Comparison of ENCODE assay signal across 16 cellular contexts in the genomic region with DNA sequence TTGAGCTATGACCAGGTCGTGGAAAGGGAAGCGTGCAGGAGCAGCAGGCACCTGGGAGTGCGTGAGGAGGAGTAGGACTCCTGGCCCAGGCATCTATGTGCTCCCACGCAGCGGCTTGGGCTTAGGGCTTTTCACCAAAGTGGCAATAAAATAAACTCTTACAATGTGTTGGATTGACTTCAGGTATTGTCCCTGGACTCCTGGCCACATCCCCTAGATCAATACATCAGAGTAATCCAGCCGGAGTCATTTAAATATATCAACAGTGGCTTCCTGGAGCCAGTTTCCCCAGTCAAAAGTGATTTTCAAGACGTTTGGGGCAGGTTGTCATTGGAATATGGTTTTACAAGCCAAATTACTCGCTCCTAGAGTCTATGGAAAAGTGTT.
A peak's percentile ranks its signal among the peaks of the same experiment; 100 is the strongest.
DNase-seq lines count a peak whose midpoint lies in the region; ATAC-seq and TF ChIP-seq lines count a peak whose summit lies in the region.
"Had no signal": no experiment of that assay in that cellular context is flagged by ENCODE, and none has a peak within 500 bp of the region (broad histone marks: within the 10 kb centered on the region; RNA-seq: fewer than 3 reads in every experiment).

No MANE protein-coding gene starts in this region.

- 20% methylated on average over 8 of the region's 8 CpGs for WGBS in mammary epithelial cell (ENCODE audit: low coverage, missing lambda C conversion rate)
- no CpG with 5 or more reads among the region's 8 CpGs for WGBS in neuronal stem cell (ENCODE audit: extremely low coverage in 2 of 2, insufficient read length in 2 of 2, insufficient replicate concordance in 1 of 2), 2 donors
- no CpG with 5 or more reads among the region's 8 CpGs for WGBS in trophoblast cell (ENCODE audit: extremely low coverage, insufficient coverage, insufficient read length)

- no peak overlapping the region for H2BK15ac ChIP-seq in neuronal stem cell (ENCODE audit: low read length)

- H2BK12ac ChIP-seq in neuronal stem cell (ENCODE audit: low read length), result peak overlapping the region; percentile 73
- no peak overlapping the region for H2BK12ac ChIP-seq in trophoblast cell (ENCODE audit: low read length)

- H3K79me2 ChIP-seq in mammary epithelial cell (ENCODE audit: insufficient read depth, low read length) (no peaks in the 10 kb centered on the region), trophoblast cell (ENCODE audit: control insufficient read depth, insufficient read depth, low read length, poor library complexity) (no peaks in the 10 kb centered on the region)

- H3K18ac ChIP-seq in neuronal stem cell (ENCODE audit: low read length) (peak overlapping the region; percentile 64), trophoblast cell (ENCODE audit: low read length) (no peak overlapping the region)

- DNase-seq in mammary epithelial cell, result no peak
- no peak for DNase-seq in breast epithelium (ENCODE audit: low spot score in 2 of 2)
- no peak for DNase-seq in left colon
- DNase-seq in neuronal stem cell (ENCODE audit: low spot score), result no peak
- DNase-seq in trophoblast cell, result no peak
- DNase-seq in posterior vena cava (ENCODE audit: low spot score), result no peak
- DNase-seq: Caco-2; CD4-positive, CD25-positive, alpha-beta regulatory T cell; CD8-positive, alpha-beta T cell; DMS153; DND-41; H7; HCEC 1CT had no signal

- peaks cover 11% of the 10 kb centered on the region for H3K4me1 ChIP-seq in mammary epithelial cell (ENCODE audit: insufficient read depth, low read length)
- H3K4me1 ChIP-seq in breast epithelium, result no peaks in the 10 kb centered on the region
- H3K4me1 ChIP-seq in neuronal stem cell (ENCODE audit: control insufficient read depth in 2 of 2, insufficient read depth in 1 of 2, low read depth in 1 of 2, low read length in 2 of 2), result peaks cover 0 to 2% of the 10 kb centered on the region in 2 donors
- no peaks in the 10 kb centered on the region for H3K4me1 ChIP-seq in trophoblast cell (ENCODE audit: control insufficient read depth in 1 of 2, insufficient read depth in 2 of 2, low read length in 2 of 2)
- H3K4me1 ChIP-seq: BLaER1, Caco-2 had no signal

- ATAC-seq in left colon, result peak; percentile 59
- ATAC-seq: CD8-positive, alpha-beta T cell had no signal

- H3K27me3 ChIP-seq in mammary epithelial cell (ENCODE audit: insufficient read depth, low read length) (no peaks in the 10 kb centered on the region), breast epithelium (no peaks in the 10 kb centered on the region), neuronal stem cell (ENCODE audit: control insufficient read depth in 3 of 3, insufficient read depth in 3 of 3, low read depth in 1 of 3, low read length in 3 of 3) (no peaks in the 10 kb centered on the region), trophoblast cell (ENCODE audit: insufficient read depth, low read length) (no peaks in the 10 kb centered on the region)
- H3K27me3 ChIP-seq: BLaER1 had no signal

- H4K8ac ChIP-seq in neuronal stem cell (ENCODE audit: low read depth, low read length) (no peak overlapping the region), trophoblast cell (ENCODE audit: low read depth, low read length) (no peak overlapping the region)

- H3K79me1 ChIP-seq in neuronal stem cell (ENCODE audit: low read depth, low read length), result no peaks in the 10 kb centered on the region
- H3K79me1 ChIP-seq in trophoblast cell (ENCODE audit: low read length), result no peaks in the 10 kb centered on the region

- H2AFZ ChIP-seq in mammary epithelial cell (ENCODE audit: low read depth, low read length) (peak overlapping the region; percentile 79), neuronal stem cell (ENCODE audit: low read length) (no peak overlapping the region), trophoblast cell (ENCODE audit: insufficient read depth, low read length, poor library complexity) (no peak overlapping the region)

- no peaks in the 10 kb centered on the region for H4K20me1 ChIP-seq in mammary epithelial cell (ENCODE audit: insufficient read depth, low read length)
- H4K20me1 ChIP-seq: BLaER1 had no signal

- H3K4me3 ChIP-seq in mammary epithelial cell (replicated peaks in 1 of 3; ENCODE audit: insufficient read depth in 1 of 3, low read depth in 2 of 3, low read length in 3 of 3) (no peak overlapping the region), breast epithelium (no peak overlapping the region), neuronal stem cell (ENCODE audit: low read length in 2 of 2) (no peak overlapping the region), trophoblast cell (ENCODE audit: low read depth, low read length) (no peak overlapping the region)
- H3K4me3 ChIP-seq: BLaER1 had no signal

- H3K36me3 ChIP-seq in mammary epithelial cell (ENCODE audit: insufficient read depth, low read length) (no peaks in the 10 kb centered on the region), breast epithelium (no peaks in the 10 kb centered on the region), neuronal stem cell (replicated peaks in 1 of 2; ENCODE audit: control insufficient read depth in 2 of 2, insufficient read depth in 2 of 2, low read length in 2 of 2) (no peaks in the 10 kb centered on the region), trophoblast cell (ENCODE audit: control insufficient read depth in 1 of 2, insufficient read depth in 2 of 2, low read length in 2 of 2) (no peaks in the 10 kb centered on the region)
- H3K36me3 ChIP-seq: BLaER1 had no signal

- H3K9me3 ChIP-seq in mammary epithelial cell (replicated peaks; ENCODE audit: insufficient read depth, low read length), result no peaks in the 10 kb centered on the region
- H3K9me3 ChIP-seq in breast epithelium, result no peaks in the 10 kb centered on the region
- H3K9me3 ChIP-seq in neuronal stem cell (replicated peaks in 1 of 2; ENCODE audit: control insufficient read depth in 2 of 2, insufficient read depth in 1 of 2, low read depth in 1 of 2, low read length in 2 of 2), result peaks cover 0 to 2% of the 10 kb centered on the region in 2 donors
- H3K9me3 ChIP-seq in trophoblast cell (ENCODE audit: insufficient read depth, low read depth, low read length), result no peaks in the 10 kb centered on the region
- H3K9me3 ChIP-seq: BLaER1, Caco-2 had no signal

- CTCF ChIA-PET in mammary epithelial cell (lab: Charles Lee; ENCODE audit: low non-redundant PET), result no interaction called here

- H3K4me2 ChIP-seq in mammary epithelial cell (ENCODE audit: insufficient read depth, low read depth, low read length) (no peak overlapping the region), neuronal stem cell (ENCODE audit: insufficient read depth, low read length, poor library complexity, severe bottlenecking) (no peak overlapping the region), trophoblast cell (ENCODE audit: low read length) (no peak overlapping the region)
- H3K4me2 ChIP-seq: BLaER1 had no signal

- H4K91ac ChIP-seq in neuronal stem cell (ENCODE audit: low read depth, low read length, poor library complexity) (no peak overlapping the region), trophoblast cell (ENCODE audit: low read depth, low read length) (no peak overlapping the region)

- H3K9ac ChIP-seq in mammary epithelial cell (ENCODE audit: insufficient read depth, low read length) (no peak overlapping the region), neuronal stem cell (ENCODE audit: low read depth, low read length, poor library complexity) (no peak overlapping the region), trophoblast cell (ENCODE audit: low read length) (no peak overlapping the region)
- H3K9ac ChIP-seq: BLaER1 had no signal

- no peak overlapping the region for H2BK120ac ChIP-seq in neuronal stem cell (ENCODE audit: low read depth, low read length)
- no peak overlapping the region for H2BK120ac ChIP-seq in trophoblast cell (ENCODE audit: insufficient read depth, low read length, poor library complexity)

- H3K23ac ChIP-seq in neuronal stem cell (ENCODE audit: low read depth, low read length, poor library complexity) (no peak overlapping the region), trophoblast cell (ENCODE audit: low read length) (no peak overlapping the region)

- intact Hi-C loops in mammary epithelial cell (cut with micrococcal nuclease) (no loop called here), breast epithelium (cut with DNase I; ENCODE audit: low total_unique reads) (no loop called here), left colon (cut with DNase I, micrococcal nuclease) (no loop called here), posterior vena cava (cut with DNase I) (no loop called here)

- BruUV-seq in mammary epithelial cell (replicated peaks; lab: Mats Ljungman, UMichigan), result no TSS peak

- no peak overlapping the region for H3K27ac ChIP-seq in mammary epithelial cell (ENCODE audit: insufficient read depth, low read depth, low read length)
- no peak overlapping the region for H3K27ac ChIP-seq in breast epithelium
- no peak overlapping the region for H3K27ac ChIP-seq in neuronal stem cell (replicated peaks; ENCODE audit: low read length)
- no peak overlapping the region for H3K27ac ChIP-seq in trophoblast cell (ENCODE audit: low read depth, low read length)
- H3K27ac ChIP-seq: 22Rv1, BLaER1, C4-2B had no signal

- H2BK5ac ChIP-seq in neuronal stem cell (ENCODE audit: low read length) (no peak overlapping the region), trophoblast cell (ENCODE audit: low read depth, low read length, poor library complexity) (no peak overlapping the region)

- no peak overlapping the region for H3K14ac ChIP-seq in neuronal stem cell (ENCODE audit: low read length)
- H3K14ac ChIP-seq in trophoblast cell (ENCODE audit: low read length), result no peak overlapping the region

- no peak overlapping the region for H3K4ac ChIP-seq in neuronal stem cell (ENCODE audit: low read length)
- no peak overlapping the region for H3K4ac ChIP-seq in trophoblast cell (ENCODE audit: low read depth, low read length)

- no peak for TF ChIP-seq POLR2A in breast epithelium (IDR thresholded peaks at IDR 0.05)

- no peak for TF ChIP-seq CTCF in mammary epithelial cell (conservative IDR thresholded peaks at IDR 0.05 in 1 of 2, IDR thresholded peaks at IDR 0.05 in 1 of 2; ENCODE audit: extremely low read depth in 1 of 2, insufficient read depth in 1 of 2, low read depth in 1 of 2, low read length in 2 of 2)
- TF ChIP-seq CTCF in breast epithelium (IDR thresholded peaks at IDR 0.05), result no peak

- H2AK5ac ChIP-seq in neuronal stem cell (ENCODE audit: low read depth, low read length) (no peak overlapping the region), trophoblast cell (ENCODE audit: low read length) (no peak overlapping the region)

- in situ Hi-C loops in mammary epithelial cell (cut with MboI; ENCODE audit: low sequenced_read_pairs in 2 of 2), result no loop called here

- dilution Hi-C loops in mammary epithelial cell (cut with HindIII; ENCODE audit: low sequenced_read_pairs), result no loop called here

- H4K12ac ChIP-seq in trophoblast cell (ENCODE audit: low read depth, low read length), result no peak overlapping the region
